7 cellular contexts compared by ENCODE assay signal in genomic region chr1:206351266-206352030, GRCh38.
DNase-seq lines count a peak whose midpoint lies in the region; ATAC-seq and TF ChIP-seq lines count a peak whose summit lies in the region.
"Not testable (repeated sequence)": the region's sequence is repeated elsewhere in the genome, so short reads cannot be mapped to it uniquely, and the experiment has no call there.

No MANE protein-coding gene starts in this region.

- H3K4me3 Mint-ChIP-seq in HFFc6, result not testable (repeated sequence)

- WGBS in GM23248 (ENCODE audit: low coverage in 1 of 2, low lambda C conversion rate in 2 of 2, missing lambda C conversion rate in 2 of 2), 2 experiments, result 99 to 100% methylated on average over 4 of the region's 9 CpGs

- not testable (repeated sequence) for H3K4me2 ChIP-seq in GM23248 (ENCODE audit: unreplicated experiment)

- ATAC-seq in SK-N-SH treated with all-trans-retinoic acid at 6 μM for 48 hours, result peak; percentile 15
- ATAC-seq in left ventricle myocardium superior, result peak; percentile 31

- not testable (repeated sequence) for H3K27me3 ChIP-seq in GM23248 (replicated peaks; ENCODE audit: insufficient read depth)

- not testable (repeated sequence) for H3K36me3 ChIP-seq in GM23248 (ENCODE audit: low read depth)

- H3K79me2 ChIP-seq in GM23248 (ENCODE audit: insufficient read depth), result not testable (repeated sequence)

- not testable (repeated sequence) for H3K4me1 Mint-ChIP-seq in HFFc6 (ENCODE audit: low read depth)

- H3K9me3 Mint-ChIP-seq in HFFc6, result not testable (repeated sequence)

- H3K9ac ChIP-seq in GM23248, result not testable (repeated sequence)

- peak overlapping the region; percentile 75 for H3K27ac Mint-ChIP-seq in HFFc6

- H3K27me3 Mint-ChIP-seq in HFFc6 (ENCODE audit: insufficient read depth), result not testable (repeated sequence)

- not testable (repeated sequence) for H2AFZ ChIP-seq in GM23248

- not testable (repeated sequence) for H4K20me1 ChIP-seq in GM23248 (ENCODE audit: insufficient read depth)

- in situ Hi-C loops in GM23248 (cut with MboI), result not testable (repeated sequence)

- not testable (repeated sequence) for H3K36me3 Mint-ChIP-seq in HFFc6 (ENCODE audit: low read depth)

- intact Hi-C loops in left ventricle myocardium superior (cut with micrococcal nuclease), result not testable (repeated sequence)

- peak overlapping the region; percentile 75 for H3K27ac ChIP-seq in GM23248

- H3K4me3 ChIP-seq in GM23248; choroid plexus epithelial cell (ENCODE audit: low read depth, low read length): not testable (repeated sequence)

- not testable (repeated sequence) for TF ChIP-seq CTCF in HFFc6 (IDR thresholded peaks at IDR 0.05); choroid plexus epithelial cell (conservative IDR thresholded peaks at IDR 0.05; ENCODE audit: low read depth, low read length)

- not testable (repeated sequence) for H3F3A ChIP-seq in GM23248 (ENCODE audit: insufficient read depth)

- H3K9me3 ChIP-seq in GM23248 (ENCODE audit: low read depth), result not testable (repeated sequence)

- DNase-seq in GM23248, HFFc6, left ventricle myocardium superior: not testable (repeated sequence)
- DNase-seq in NCI-H146 (lab: John Stamatoyannopoulos, UW), result peak; percentile 23
- peak; percentile 21 for DNase-seq in NCI-H69 (lab: John Stamatoyannopoulos, UW)
- peak; percentile 5 for DNase-seq in choroid plexus epithelial cell (ENCODE audit: low read depth)

- H3K9me2 ChIP-seq in GM23248 (ENCODE audit: insufficient read depth), result not testable (repeated sequence)

- not testable (repeated sequence) for H3K4me1 ChIP-seq in GM23248 (ENCODE audit: insufficient read depth)
